In genomic region chr6:150915156-150915555, GRCh38 we compare ENCODE assay signal across 20 cellular contexts. TPM values are rescaled to one million over a fixed set of nuclear protein-coding genes. Genes with fewer than 3 reads are reported as not detected.
DNase-seq lines count a peak whose midpoint lies in the region; ATAC-seq and TF ChIP-seq lines count a peak whose summit lies in the region.
"Had no signal": no experiment of that assay in that cellular context is flagged by ENCODE, and none has a peak within 500 bp of the region (broad histone marks: within the 10 kb centered on the region; RNA-seq: fewer than 3 reads in every experiment).

No MANE protein-coding gene starts in this region.

- no peak overlapping the region for H3K4me3 ChIP-seq in coronary artery
- H3K4me3 ChIP-seq in left lung, result no peak overlapping the region
- H3K4me3 ChIP-seq in thoracic aorta, result peak overlapping the region; percentile 37

- H3K9me3 Mint-ChIP-seq in activated naive CD4-positive, alpha-beta T cell treated with anti-CD3 and anti-CD28 coated beads, Interleukin-2, amount 10 ng/mL, durations not matched to agents 7 days and 5 days, result no peaks in the 10 kb centered on the region
- H3K9me3 Mint-ChIP-seq in activated naive CD4-positive, alpha-beta T cell treated with anti-CD3 and anti-CD28 coated beads, Interleukin-2, amount 50 U/mL, for 72 hours, result no peaks in the 10 kb centered on the region
- H3K9me3 Mint-ChIP-seq: HFFc6 had no signal

- H3K27me3 ChIP-seq in left lung (no peaks in the 10 kb centered on the region), thoracic aorta (replicated peaks; ENCODE audit: insufficient read depth) (no peaks in the 10 kb centered on the region)

- H3K27ac ChIP-seq in coronary artery (peak overlapping the region; percentile 54 to 75), left lung (peak overlapping the region in 1 of 2 donors; percentile 53), thoracic aorta (peak overlapping the region; percentile 64 to 67)
- H3K27ac ChIP-seq: 22Rv1, HL-60 had no signal

- H3K27me3 Mint-ChIP-seq in activated naive CD4-positive, alpha-beta T cell treated with anti-CD3 and anti-CD28 coated beads, Interleukin-2, amount 10 ng/mL, durations not matched to agents 7 days and 5 days, result no peaks in the 10 kb centered on the region
- H3K27me3 Mint-ChIP-seq: IgD-negative memory B cell had no signal

- H3K4me1 ChIP-seq in left lung (no peaks in the 10 kb centered on the region), thoracic aorta (ENCODE audit: control insufficient read depth in 1 of 2, low read depth in 2 of 2) (peaks cover 6 to 12% of the 10 kb centered on the region in 2 donors)

- H3K4me3 Mint-ChIP-seq in activated naive CD4-positive, alpha-beta T cell treated with anti-CD3 and anti-CD28 coated beads, Interleukin-2, amount 10 ng/mL, durations not matched to agents 7 days and 5 days, result no peak overlapping the region
- H3K4me3 Mint-ChIP-seq: CD14-positive monocyte, HFFc6 had no signal

- peak overlapping the region; percentile 0 for H3K27ac Mint-ChIP-seq in activated naive CD4-positive, alpha-beta T cell treated with anti-CD3 and anti-CD28 coated beads, Interleukin-2, amount 10 ng/mL, durations not matched to agents 7 days and 5 days
- H3K27ac Mint-ChIP-seq in activated naive CD4-positive, alpha-beta T cell treated with anti-CD3 and anti-CD28 coated beads, Interleukin-2, amount 50 U/mL, for 72 hours, result no peak overlapping the region
- H3K27ac Mint-ChIP-seq: CD14-positive monocyte, IgD-negative memory B cell had no signal

- peaks cover 0 to 32% of the 10 kb centered on the region in 2 donors for H3K36me3 ChIP-seq in left lung
- peaks cover 6% of the 10 kb centered on the region for H3K36me3 ChIP-seq in thoracic aorta

- peaks cover 22% of the 10 kb centered on the region for H3K36me3 Mint-ChIP-seq in activated naive CD4-positive, alpha-beta T cell treated with anti-CD3 and anti-CD28 coated beads, Interleukin-2, amount 10 ng/mL, durations not matched to agents 7 days and 5 days
- H3K36me3 Mint-ChIP-seq in activated naive CD4-positive, alpha-beta T cell treated with anti-CD3 and anti-CD28 coated beads, Interleukin-2, amount 50 U/mL, for 72 hours, result peaks cover 21 to 28% of the 10 kb centered on the region in 2 donors

- no peak for TF ChIP-seq CTCF in coronary artery (IDR thresholded peaks at IDR 0.05)
- TF ChIP-seq CTCF in left lung (IDR thresholded peaks at IDR 0.05), result no peak
- TF ChIP-seq CTCF in thoracic aorta (IDR thresholded peaks at IDR 0.05), result no peak

- H3K4me1 Mint-ChIP-seq in activated naive CD4-positive, alpha-beta T cell treated with anti-CD3 and anti-CD28 coated beads, Interleukin-2, amount 10 ng/mL, durations not matched to agents 7 days and 5 days, result no peaks in the 10 kb centered on the region
- H3K4me1 Mint-ChIP-seq: CD14-positive monocyte, IgD-negative memory B cell had no signal

- CTCF ChIA-PET in activated naive CD4-positive, alpha-beta T cell treated with anti-CD3 and anti-CD28 coated beads, Interleukin-2, amount 10 ng/mL, durations not matched to agents 7 days and 5 days (lab: Charles Lee), result no interaction called here

- intact Hi-C loops in left lung (cut with DNase I), result no loop called here

- no peak for DNase-seq in activated naive CD4-positive, alpha-beta T cell treated with anti-CD3 and anti-CD28 coated beads, Interleukin-2, amount 10 ng/mL, durations not matched to agents 7 days and 5 days
- DNase-seq in activated naive CD4-positive, alpha-beta T cell treated with anti-CD3 and anti-CD28 coated beads, Interleukin-2, amount 50 U/mL, for 72 hours (ENCODE audit: low spot score in 2 of 2), result no peak
- DNase-seq in coronary artery (ENCODE audit: low spot score) (no peak), left lung (no peak), thoracic aorta (ENCODE audit: low spot score) (no peak), KG1 (lab: John Stamatoyannopoulos, UW) (no peak)
- DNase-seq in stimulated activated CD4-positive, alpha-beta T cell treated with anti-CD3 and anti-CD28 coated beads, Interleukin-4, amount 100 ng/mL, for 1 hour, result no peak
- DNase-seq: DMS79 treated with DMSO at 0.1 percent for 48 hours, H7, HFFc6, Kasumi-1, NCI-H1105, NCI-H345, NCI-H524 treated with DMSO at 0.1 percent for 48 hours, SHP77 had no signal

- no peaks in the 10 kb centered on the region for H3K9me3 ChIP-seq in left lung
- H3K9me3 ChIP-seq in thoracic aorta, result no peaks in the 10 kb centered on the region

- ATAC-seq in activated naive CD4-positive, alpha-beta T cell treated with anti-CD3 and anti-CD28 coated beads, Interleukin-2, amount 50 U/mL, for 72 hours, result no peak
- peak; percentile 25 for ATAC-seq in left lung
- ATAC-seq in thoracic aorta (ENCODE audit: insufficient number of reproducible peaks, low FRiP score, low read depth), result no peak
- ATAC-seq in HG02610 (IDR thresholded peaks at IDR 0.05; ENCODE audit: unreplicated experiment), result no peak

RNA-seq across cellular contexts. Expression of gene MTHFD1L, which starts 49.7 kb away (rescaled TPM):
- total RNA-seq in activated naive CD4-positive, alpha-beta T cell treated with anti-CD3 and anti-CD28 coated beads, Interleukin-2, amount 50 U/mL, for 72 hours, result 100 to 1,000 TPM in 1 of 2 donors, 10 to 100 TPM in 1; 71.3 to 109 TPM
- total RNA-seq in left lung (10 to 100 TPM; 21.2 to 38.2 TPM), thoracic aorta (10 to 100 TPM; 52.8 to 77.3 TPM)
